Comparison of ENCODE assay signal across 1 cellular context in the genomic region with DNA sequence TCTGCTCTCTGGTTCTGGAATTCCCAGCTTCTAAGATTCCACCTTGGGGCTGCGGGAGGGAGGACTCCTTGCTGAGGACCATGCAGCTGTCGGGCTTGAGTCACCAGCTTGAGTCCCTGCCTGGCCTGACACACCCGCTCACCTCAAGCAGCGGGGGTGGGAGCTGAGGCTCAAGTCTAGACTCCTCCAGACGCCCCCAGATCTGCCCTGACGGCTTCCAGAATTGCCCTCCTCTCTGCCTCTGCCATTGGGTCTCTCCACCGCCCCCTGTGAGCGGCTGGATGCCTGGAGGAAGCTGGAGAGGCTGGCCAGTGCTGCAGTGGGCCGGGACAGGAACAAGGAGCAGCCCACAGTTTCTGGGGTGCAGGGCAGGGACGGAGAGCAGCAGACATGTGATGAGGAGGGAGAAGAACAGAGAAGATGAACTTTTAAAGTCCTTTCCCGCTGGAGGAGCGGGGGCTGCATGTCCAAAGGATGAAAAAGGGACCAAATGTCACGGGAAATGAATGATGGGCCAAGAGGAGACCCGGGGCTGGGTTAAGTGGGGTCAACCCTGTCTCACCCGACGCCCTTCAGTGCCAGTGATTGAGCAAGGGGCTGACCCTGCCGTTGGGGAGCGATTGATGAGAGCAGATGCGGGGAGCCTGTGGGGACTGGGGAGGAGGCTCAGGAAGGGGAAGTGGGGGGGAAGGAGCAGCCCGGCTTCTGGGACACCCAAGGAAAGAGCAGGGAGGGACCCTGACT.
TF ChIP-seq lines count a peak whose summit lies in the region.

No MANE protein-coding gene starts in this region.

TF ChIP-seq in K562, 482 proteins besides CTCF, POLR2A, EP300 and RAD21 (continued from another document and continues in another):
- TF ChIP-seq, protein P1, sequence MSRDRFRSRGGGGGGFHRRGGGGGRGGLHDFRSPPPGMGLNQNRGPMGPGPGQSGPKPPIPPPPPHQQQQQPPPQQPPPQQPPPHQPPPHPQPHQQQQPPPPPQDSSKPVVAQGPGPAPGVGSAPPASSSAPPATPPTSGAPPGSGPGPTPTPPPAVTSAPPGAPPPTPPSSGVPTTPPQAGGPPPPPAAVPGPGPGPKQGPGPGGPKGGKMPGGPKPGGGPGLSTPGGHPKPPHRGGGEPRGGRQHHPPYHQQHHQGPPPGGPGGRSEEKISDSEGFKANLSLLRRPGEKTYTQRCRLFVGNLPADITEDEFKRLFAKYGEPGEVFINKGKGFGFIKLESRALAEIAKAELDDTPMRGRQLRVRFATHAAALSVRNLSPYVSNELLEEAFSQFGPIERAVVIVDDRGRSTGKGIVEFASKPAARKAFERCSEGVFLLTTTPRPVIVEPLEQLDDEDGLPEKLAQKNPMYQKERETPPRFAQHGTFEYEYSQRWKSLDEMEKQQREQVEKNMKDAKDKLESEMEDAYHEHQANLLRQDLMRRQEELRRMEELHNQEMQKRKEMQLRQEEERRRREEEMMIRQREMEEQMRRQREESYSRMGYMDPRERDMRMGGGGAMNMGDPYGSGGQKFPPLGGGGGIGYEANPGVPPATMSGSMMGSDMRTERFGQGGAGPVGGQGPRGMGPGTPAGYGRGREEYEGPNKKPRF (IDR thresholded peaks at IDR 0.05; ENCODE audit: low read depth, low read length), result no peak
- TF ChIP-seq, protein P2, sequence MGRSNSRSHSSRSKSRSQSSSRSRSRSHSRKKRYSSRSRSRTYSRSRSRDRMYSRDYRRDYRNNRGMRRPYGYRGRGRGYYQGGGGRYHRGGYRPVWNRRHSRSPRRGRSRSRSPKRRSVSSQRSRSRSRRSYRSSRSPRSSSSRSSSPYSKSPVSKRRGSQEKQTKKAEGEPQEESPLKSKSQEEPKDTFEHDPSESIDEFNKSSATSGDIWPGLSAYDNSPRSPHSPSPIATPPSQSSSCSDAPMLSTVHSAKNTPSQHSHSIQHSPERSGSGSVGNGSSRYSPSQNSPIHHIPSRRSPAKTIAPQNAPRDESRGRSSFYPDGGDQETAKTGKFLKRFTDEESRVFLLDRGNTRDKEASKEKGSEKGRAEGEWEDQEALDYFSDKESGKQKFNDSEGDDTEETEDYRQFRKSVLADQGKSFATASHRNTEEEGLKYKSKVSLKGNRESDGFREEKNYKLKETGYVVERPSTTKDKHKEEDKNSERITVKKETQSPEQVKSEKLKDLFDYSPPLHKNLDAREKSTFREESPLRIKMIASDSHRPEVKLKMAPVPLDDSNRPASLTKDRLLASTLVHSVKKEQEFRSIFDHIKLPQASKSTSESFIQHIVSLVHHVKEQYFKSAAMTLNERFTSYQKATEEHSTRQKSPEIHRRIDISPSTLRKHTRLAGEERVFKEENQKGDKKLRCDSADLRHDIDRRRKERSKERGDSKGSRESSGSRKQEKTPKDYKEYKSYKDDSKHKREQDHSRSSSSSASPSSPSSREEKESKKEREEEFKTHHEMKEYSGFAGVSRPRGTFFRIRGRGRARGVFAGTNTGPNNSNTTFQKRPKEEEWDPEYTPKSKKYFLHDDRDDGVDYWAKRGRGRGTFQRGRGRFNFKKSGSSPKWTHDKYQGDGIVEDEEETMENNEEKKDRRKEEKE (IDR thresholded peaks at IDR 0.05; ENCODE audit: borderline replicate concordance in 1 of 2, control insufficient read depth in 1 of 2, low read depth in 2 of 2, low read length in 1 of 2), result no peak
- TF ChIP-seq DACH1 (IDR thresholded peaks at IDR 0.05; ENCODE audit: partially characterized antibody) (no peak), ELF2 (CRISPR knock-in tag; IDR thresholded peaks at IDR 0.05) (no peak), ZNF764 (CRISPR knock-in tag; IDR thresholded peaks at IDR 0.05; ENCODE audit: low read depth) (no peak), MLLT1 (IDR thresholded peaks at IDR 0.05) (no peak), ZC3H8 (IDR thresholded peaks at IDR 0.05) (no peak), SMARCC2 (IDR thresholded peaks at IDR 0.05; ENCODE audit: low read depth) (no peak), ZNF583 (CRISPR knock-in tag; IDR thresholded peaks at IDR 0.05) (no peak), POU5F1 (IDR thresholded peaks at IDR 0.05; ENCODE audit: borderline replicate concordance, low read depth, low read length, partially characterized antibody) (no peak), CAMTA2 (CRISPR knock-in tag; conservative IDR thresholded peaks at IDR 0.05) (no peak), SMAD3 (CRISPR knock-in tag; conservative IDR thresholded peaks at IDR 0.05) (no peak), SRSF3 (IDR thresholded peaks at IDR 0.05; ENCODE audit: insufficient read depth, low read length) (no peak), ZNF507 (tag; conservative IDR thresholded peaks at IDR 0.05) (no peak), ZFP36 (IDR thresholded peaks at IDR 0.05; ENCODE audit: low read depth, low read length, partially characterized antibody) (no peak), RHOXF2B (CRISPR knock-in tag; conservative IDR thresholded peaks at IDR 0.05) (no peak), LEF1 (IDR thresholded peaks at IDR 0.05) (no peak), HDGF (IDR thresholded peaks at IDR 0.05) (no peak), NFIX (CRISPR knock-in tag; IDR thresholded peaks at IDR 0.05; ENCODE audit: low read depth) (no peak), TEAD1 (CRISPR knock-in tag; IDR thresholded peaks at IDR 0.05) (no peak), ZNF239 (CRISPR knock-in tag; IDR thresholded peaks at IDR 0.05) (no peak), EGR1 (conservative IDR thresholded peaks at IDR 0.05) (peak; percentile 98), SRSF1 (IDR thresholded peaks at IDR 0.05; ENCODE audit: low read depth, low read length) (no peak), ZNF253 (CRISPR knock-in tag; conservative IDR thresholded peaks at IDR 0.05) (no peak), MAZ (CRISPR knock-in tag; conservative IDR thresholded peaks at IDR 0.05 in 1 of 2, IDR thresholded peaks at IDR 0.05 in 1 of 2) (peak in 1 of 2 experiments; percentile 34; a peak in 1 of 4 replicates), BCL6 (CRISPR knock-in tag; IDR thresholded peaks at IDR 0.05) (no peak), FIP1L1 (IDR thresholded peaks at IDR 0.05; ENCODE audit: low read depth, low read length, poor library complexity, severe bottlenecking) (no peak), DPF2 (IDR thresholded peaks at IDR 0.05) (0 out of 2 replicates have a peak, but pooled peaks have one; percentile 13), ZBTB26 (CRISPR knock-in tag; IDR thresholded peaks at IDR 0.05) (no peak), JUND (IDR thresholded peaks at IDR 0.05; ENCODE audit: borderline replicate concordance, low read depth, low read length) (peak; percentile 50; the same call in 1 of the 2 replicates), JUND (tag; IDR thresholded peaks at IDR 0.05; ENCODE audit: borderline replicate concordance, low read depth, low read length) (no peak), CREM (IDR thresholded peaks at IDR 0.05; ENCODE audit: low read depth) (peak; percentile 46; the same call in 1 of the 2 replicates), ZEB2 (IDR thresholded peaks at IDR 0.05) (no peak), SAP30 (IDR thresholded peaks at IDR 0.05; ENCODE audit: borderline replicate concordance, insufficient read depth, low read depth, low read length, poor library complexity, severe bottlenecking) (no peak), MEIS2 (IDR thresholded peaks at IDR 0.05; ENCODE audit: partially characterized antibody) (peak; percentile 57), MBD2 (IDR thresholded peaks at IDR 0.05; ENCODE audit: borderline replicate concordance, low read depth) (no peak), ZNF668 (CRISPR knock-in tag; IDR thresholded peaks at IDR 0.05) (no peak)
- TF ChIP-seq, protein P3, sequence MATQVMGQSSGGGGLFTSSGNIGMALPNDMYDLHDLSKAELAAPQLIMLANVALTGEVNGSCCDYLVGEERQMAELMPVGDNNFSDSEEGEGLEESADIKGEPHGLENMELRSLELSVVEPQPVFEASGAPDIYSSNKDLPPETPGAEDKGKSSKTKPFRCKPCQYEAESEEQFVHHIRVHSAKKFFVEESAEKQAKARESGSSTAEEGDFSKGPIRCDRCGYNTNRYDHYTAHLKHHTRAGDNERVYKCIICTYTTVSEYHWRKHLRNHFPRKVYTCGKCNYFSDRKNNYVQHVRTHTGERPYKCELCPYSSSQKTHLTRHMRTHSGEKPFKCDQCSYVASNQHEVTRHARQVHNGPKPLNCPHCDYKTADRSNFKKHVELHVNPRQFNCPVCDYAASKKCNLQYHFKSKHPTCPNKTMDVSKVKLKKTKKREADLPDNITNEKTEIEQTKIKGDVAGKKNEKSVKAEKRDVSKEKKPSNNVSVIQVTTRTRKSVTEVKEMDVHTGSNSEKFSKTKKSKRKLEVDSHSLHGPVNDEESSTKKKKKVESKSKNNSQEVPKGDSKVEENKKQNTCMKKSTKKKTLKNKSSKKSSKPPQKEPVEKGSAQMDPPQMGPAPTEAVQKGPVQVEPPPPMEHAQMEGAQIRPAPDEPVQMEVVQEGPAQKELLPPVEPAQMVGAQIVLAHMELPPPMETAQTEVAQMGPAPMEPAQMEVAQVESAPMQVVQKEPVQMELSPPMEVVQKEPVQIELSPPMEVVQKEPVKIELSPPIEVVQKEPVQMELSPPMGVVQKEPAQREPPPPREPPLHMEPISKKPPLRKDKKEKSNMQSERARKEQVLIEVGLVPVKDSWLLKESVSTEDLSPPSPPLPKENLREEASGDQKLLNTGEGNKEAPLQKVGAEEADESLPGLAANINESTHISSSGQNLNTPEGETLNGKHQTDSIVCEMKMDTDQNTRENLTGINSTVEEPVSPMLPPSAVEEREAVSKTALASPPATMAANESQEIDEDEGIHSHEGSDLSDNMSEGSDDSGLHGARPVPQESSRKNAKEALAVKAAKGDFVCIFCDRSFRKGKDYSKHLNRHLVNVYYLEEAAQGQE (CRISPR knock-in tag; IDR thresholded peaks at IDR 0.05; ENCODE audit: low read depth), result no peak
- TF ChIP-seq, protein P4, sequence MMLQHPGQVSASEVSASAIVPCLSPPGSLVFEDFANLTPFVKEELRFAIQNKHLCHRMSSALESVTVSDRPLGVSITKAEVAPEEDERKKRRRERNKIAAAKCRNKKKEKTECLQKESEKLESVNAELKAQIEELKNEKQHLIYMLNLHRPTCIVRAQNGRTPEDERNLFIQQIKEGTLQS (IDR thresholded peaks at IDR 0.05), result peak; percentile 27; the same call in 1 of the 2 replicates
- TF ChIP-seq, protein P4 (CRISPR knock-in tag; conservative IDR thresholded peaks at IDR 0.05), result no peak
- TF ChIP-seq, protein P5, sequence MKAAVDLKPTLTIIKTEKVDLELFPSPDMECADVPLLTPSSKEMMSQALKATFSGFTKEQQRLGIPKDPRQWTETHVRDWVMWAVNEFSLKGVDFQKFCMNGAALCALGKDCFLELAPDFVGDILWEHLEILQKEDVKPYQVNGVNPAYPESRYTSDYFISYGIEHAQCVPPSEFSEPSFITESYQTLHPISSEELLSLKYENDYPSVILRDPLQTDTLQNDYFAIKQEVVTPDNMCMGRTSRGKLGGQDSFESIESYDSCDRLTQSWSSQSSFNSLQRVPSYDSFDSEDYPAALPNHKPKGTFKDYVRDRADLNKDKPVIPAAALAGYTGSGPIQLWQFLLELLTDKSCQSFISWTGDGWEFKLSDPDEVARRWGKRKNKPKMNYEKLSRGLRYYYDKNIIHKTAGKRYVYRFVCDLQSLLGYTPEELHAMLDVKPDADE (conservative IDR thresholded peaks at IDR 0.05; ENCODE audit: control insufficient read depth, low read depth, low read length), result no peak
- TF ChIP-seq, protein P6, sequence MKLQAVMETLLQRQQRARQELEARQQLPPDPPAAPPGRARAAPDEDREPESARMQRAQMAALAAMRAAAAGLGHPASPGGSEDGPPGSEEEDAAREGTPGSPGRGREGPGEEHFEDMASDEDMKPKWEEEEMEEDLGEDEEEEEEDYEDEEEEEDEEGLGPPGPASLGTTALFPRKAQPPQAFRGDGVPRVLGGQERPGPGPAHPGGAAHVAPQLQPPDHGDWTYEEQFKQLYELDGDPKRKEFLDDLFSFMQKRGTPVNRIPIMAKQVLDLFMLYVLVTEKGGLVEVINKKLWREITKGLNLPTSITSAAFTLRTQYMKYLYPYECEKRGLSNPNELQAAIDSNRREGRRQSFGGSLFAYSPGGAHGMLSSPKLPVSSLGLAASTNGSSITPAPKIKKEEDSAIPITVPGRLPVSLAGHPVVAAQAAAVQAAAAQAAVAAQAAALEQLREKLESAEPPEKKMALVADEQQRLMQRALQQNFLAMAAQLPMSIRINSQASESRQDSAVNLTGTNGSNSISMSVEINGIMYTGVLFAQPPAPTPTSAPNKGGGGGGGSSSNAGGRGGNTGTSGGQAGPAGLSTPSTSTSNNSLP (IDR thresholded peaks at IDR 0.05; ENCODE audit: borderline replicate concordance, low read depth, low read length), result no peak
- TF ChIP-seq, protein P7, sequence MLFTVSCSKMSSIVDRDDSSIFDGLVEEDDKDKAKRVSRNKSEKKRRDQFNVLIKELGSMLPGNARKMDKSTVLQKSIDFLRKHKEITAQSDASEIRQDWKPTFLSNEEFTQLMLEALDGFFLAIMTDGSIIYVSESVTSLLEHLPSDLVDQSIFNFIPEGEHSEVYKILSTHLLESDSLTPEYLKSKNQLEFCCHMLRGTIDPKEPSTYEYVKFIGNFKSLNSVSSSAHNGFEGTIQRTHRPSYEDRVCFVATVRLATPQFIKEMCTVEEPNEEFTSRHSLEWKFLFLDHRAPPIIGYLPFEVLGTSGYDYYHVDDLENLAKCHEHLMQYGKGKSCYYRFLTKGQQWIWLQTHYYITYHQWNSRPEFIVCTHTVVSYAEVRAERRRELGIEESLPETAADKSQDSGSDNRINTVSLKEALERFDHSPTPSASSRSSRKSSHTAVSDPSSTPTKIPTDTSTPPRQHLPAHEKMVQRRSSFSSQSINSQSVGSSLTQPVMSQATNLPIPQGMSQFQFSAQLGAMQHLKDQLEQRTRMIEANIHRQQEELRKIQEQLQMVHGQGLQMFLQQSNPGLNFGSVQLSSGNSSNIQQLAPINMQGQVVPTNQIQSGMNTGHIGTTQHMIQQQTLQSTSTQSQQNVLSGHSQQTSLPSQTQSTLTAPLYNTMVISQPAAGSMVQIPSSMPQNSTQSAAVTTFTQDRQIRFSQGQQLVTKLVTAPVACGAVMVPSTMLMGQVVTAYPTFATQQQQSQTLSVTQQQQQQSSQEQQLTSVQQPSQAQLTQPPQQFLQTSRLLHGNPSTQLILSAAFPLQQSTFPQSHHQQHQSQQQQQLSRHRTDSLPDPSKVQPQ (CRISPR knock-in tag; IDR thresholded peaks at IDR 0.05; ENCODE audit: borderline replicate concordance), result no peak
